19 cellular contexts compared by ENCODE assay signal in genomic region chr5:68873198-68873597, GRCh38.
DNase-seq lines count a peak whose midpoint lies in the region; ATAC-seq, FAIRE-seq and TF ChIP-seq lines count a peak whose summit lies in the region.
"Had no signal": no experiment of that assay in that cellular context is flagged by ENCODE, and none has a peak within 500 bp of the region (broad histone marks: within the 10 kb centered on the region; RNA-seq: fewer than 3 reads in every experiment).

No MANE protein-coding gene starts in this region.

- no peaks in the 10 kb centered on the region for H3K36me3 Mint-ChIP-seq in glutamatergic neuron (ENCODE audit: unreplicated experiment)
- H3K36me3 Mint-ChIP-seq: CD4-positive, CD25-positive, alpha-beta regulatory T cell had no signal

- H3K4me3 ChIP-seq in HepG2 (replicated peaks in 1 of 3; ENCODE audit: insufficient read depth in 1 of 3, low read depth in 2 of 3, low read length in 3 of 3) = no peak overlapping the region
- H3K4me3 ChIP-seq in right lobe of liver = no peak overlapping the region
- H3K4me3 ChIP-seq in MM.1S (ENCODE audit: low read length) = no peak overlapping the region
- H3K4me3 ChIP-seq: GM23248, HAP-1 had no signal

- WGBS in HepG2 (ENCODE audit: low lambda C conversion rate) = 22% methylated on average over 4 of the region's 4 CpGs
- 42% methylated on average over 4 of the region's 4 CpGs for WGBS in right lobe of liver (ENCODE audit: insufficient coverage, low coverage, low lambda C conversion rate, missing lambda C conversion rate)

- TF ChIP-seq EP300 in HepG2 (IDR thresholded peaks at IDR 0.05; ENCODE audit: low read depth in 2 of 2, low read length in 2 of 2) (no peak), HepG2 (CRISPR knock-in tag; IDR thresholded peaks at IDR 0.05; ENCODE audit: borderline replicate concordance) (no peak)

- no peak for TF ChIP-seq CTCF in HepG2 (CRISPR knock-in tag; IDR thresholded peaks at IDR 0.05)
- TF ChIP-seq CTCF in right lobe of liver (IDR thresholded peaks at IDR 0.05) = no peak
- no peak for TF ChIP-seq CTCF in glutamatergic neuron (IDR thresholded peaks at IDR 0.05; ENCODE audit: partially characterized antibody, unreplicated experiment)
- no peak for TF ChIP-seq CTCF in MM.1S (IDR thresholded peaks at IDR 0.05; ENCODE audit: low read length)

- no peak for ATAC-seq in HepG2
- no peak for ATAC-seq in right lobe of liver
- no peak for ATAC-seq in GM21717 (IDR thresholded peaks at IDR 0.05; ENCODE audit: unreplicated experiment)
- ATAC-seq: Panc1 had no signal

- no peak overlapping the region for H3K4me3 Mint-ChIP-seq in glutamatergic neuron (ENCODE audit: unreplicated experiment)
- H3K4me3 Mint-ChIP-seq: CD4-positive, CD25-positive, alpha-beta regulatory T cell had no signal

- H3K27ac ChIP-seq in HepG2 (ENCODE audit: extremely low read length, insufficient read depth, low read length) (no peak overlapping the region), right lobe of liver (no peak overlapping the region), MM.1S (ENCODE audit: low read length) (no peak overlapping the region)
- H3K27ac ChIP-seq: GM23248 had no signal

- TF ChIP-seq POLR2A in HepG2 (IDR thresholded peaks at IDR 0.05; ENCODE audit: insufficient read depth in 1 of 2, low read depth in 2 of 2, low read length in 2 of 2) (no peak), right lobe of liver (IDR thresholded peaks at IDR 0.05) (no peak)

- no peak overlapping the region for H3K9ac ChIP-seq in HepG2 (ENCODE audit: insufficient read depth, low read depth, low read length)
- no peak overlapping the region for H3K9ac ChIP-seq in MM.1S (ENCODE audit: low read length)
- H3K9ac ChIP-seq: GM23248 had no signal

- in situ Hi-C loops in HepG2 (cut with HindIII; ENCODE audit: extremely low pct_ligation_motif_present, low pct_unique_long_range_greater_than_20kb) = no loop called here

- H3K36me3 ChIP-seq in HepG2 (replicated peaks in 1 of 2; ENCODE audit: control insufficient read depth in 1 of 2, insufficient read depth in 2 of 2, low read length in 2 of 2) = no peaks in the 10 kb centered on the region
- no peaks in the 10 kb centered on the region for H3K36me3 ChIP-seq in right lobe of liver
- H3K36me3 ChIP-seq in MM.1S (replicated peaks; ENCODE audit: insufficient read depth, low read length) = no peaks in the 10 kb centered on the region
- H3K36me3 ChIP-seq: HAP-1 had no signal

- H3K27me3 ChIP-seq in HepG2 (ENCODE audit: control insufficient read depth in 1 of 2, insufficient read depth in 2 of 2, low read length in 2 of 2) (no peaks in the 10 kb centered on the region), right lobe of liver (no peaks in the 10 kb centered on the region), MM.1S (replicated peaks; ENCODE audit: insufficient read depth, low read length) (no peaks in the 10 kb centered on the region)

- no TSS peak for BruUV-seq in HepG2 (replicated peaks; lab: Mats Ljungman, UMichigan)

- CTCF ChIA-PET in HepG2 (lab: Yijun Ruan, JAX; ENCODE audit: low intra/inter-chr PET ratio, low total read pairs) = no interaction called here

- no peaks in the 10 kb centered on the region for H4K20me1 ChIP-seq in HepG2 (ENCODE audit: insufficient read depth, low read length)
- H4K20me1 ChIP-seq in MM.1S (ENCODE audit: insufficient read depth, low read length) = no peaks in the 10 kb centered on the region

- DNase-seq in HepG2 (ENCODE audit: low spot score) (no peak), right lobe of liver (no peak), NCI-H82 treated with DMSO at 0.1 percent for 48 hours (lab: John Stamatoyannopoulos, UW; ENCODE audit: unreplicated experiment) (peak; percentile 61), glutamatergic neuron (no peak), NCI-H128 (lab: John Stamatoyannopoulos, UW; ENCODE audit: unreplicated experiment) (no peak), MM.1S (no peak), cerebellum (ENCODE audit: low spot score) (no peak)
- DNase-seq: CD4-positive, CD25-positive, alpha-beta regulatory T cell; GM23248; KG1; NCI-H1092 treated with DMSO at 0.1 percent for 48 hours; NCI-H2171; NCI-H345; NCI-H526 had no signal

- H3K4me2 ChIP-seq in HepG2 (ENCODE audit: low read depth, low read length) (no peak overlapping the region), MM.1S (ENCODE audit: low read depth, low read length) (no peak overlapping the region)

- H3K9me3 ChIP-seq in HepG2 (ENCODE audit: low read length) (no peaks in the 10 kb centered on the region), right lobe of liver (no peaks in the 10 kb centered on the region), MM.1S (replicated peaks; ENCODE audit: insufficient read depth, low read length) (no peaks in the 10 kb centered on the region)
- H3K9me3 ChIP-seq: HAP-1 had no signal

- H2AFZ ChIP-seq in HepG2 (ENCODE audit: low read length) (no peak overlapping the region), MM.1S (ENCODE audit: low read length) (no peak overlapping the region)
- H2AFZ ChIP-seq: GM23248 had no signal

- TF ChIP-seq RAD21 in HepG2 (CRISPR knock-in tag; IDR thresholded peaks at IDR 0.05) = no peak

- no peaks in the 10 kb centered on the region for H3K9me3 Mint-ChIP-seq in glutamatergic neuron (ENCODE audit: unreplicated experiment)

- FAIRE-seq in HepG2 (lab: Jason Lieb, UNC) = no peak
- FAIRE-seq: G401.6, GM12892 had no signal

- peaks cover 7% of the 10 kb centered on the region for H3K4me1 Mint-ChIP-seq in glutamatergic neuron (ENCODE audit: low read depth, unreplicated experiment)

- H3K9me2 ChIP-seq in MM.1S (replicated peaks; ENCODE audit: insufficient read depth, low read length) = no peaks in the 10 kb centered on the region

- POLR2A ChIA-PET in HepG2 (lab: Yijun Ruan, JAX) = no interaction called here

- H3K27me3 Mint-ChIP-seq in glutamatergic neuron (ENCODE audit: unreplicated experiment) = no peaks in the 10 kb centered on the region

- peak overlapping the region; percentile 20 for H3K27ac Mint-ChIP-seq in glutamatergic neuron (ENCODE audit: unreplicated experiment)
- H3K27ac Mint-ChIP-seq: CD4-positive, CD25-positive, alpha-beta regulatory T cell had no signal

- no peaks in the 10 kb centered on the region for H3F3A ChIP-seq in MM.1S (ENCODE audit: insufficient read depth, low read length)

- H3K4me1 ChIP-seq in HepG2 (ENCODE audit: insufficient read depth, low read length) (no peaks in the 10 kb centered on the region), right lobe of liver (no peaks in the 10 kb centered on the region), MM.1S (ENCODE audit: low read length) (no peaks in the 10 kb centered on the region)
- H3K4me1 ChIP-seq: HAP-1 had no signal

- intact Hi-C loops in HepG2 (cut with micrococcal nuclease; ENCODE audit: unreplicated experiment) (no loop called here), right lobe of liver (cut with DNase I) (no loop called here)

- H3K79me2 ChIP-seq in HepG2 (ENCODE audit: insufficient read depth, low read length) (no peaks in the 10 kb centered on the region), MM.1S (ENCODE audit: low read length) (no peaks in the 10 kb centered on the region)

TF ChIP-seq in HepG2, 621 proteins besides CTCF, POLR2A, EP300 and RAD21:
- TF ChIP-seq ATF7 (IDR thresholded peaks at IDR 0.05) (0 out of 2 replicates have a peak, but pooled peaks have one; percentile 42), ATF7 (CRISPR knock-in tag; IDR thresholded peaks at IDR 0.05) (no peak), IRF9 (CRISPR knock-in tag; IDR thresholded peaks at IDR 0.05; ENCODE audit: borderline replicate concordance) (no peak)
TF ChIP-seq in HepG2: peak in this region for 1.
